10 cellular contexts compared by ENCODE assay signal in the genomic region with DNA sequence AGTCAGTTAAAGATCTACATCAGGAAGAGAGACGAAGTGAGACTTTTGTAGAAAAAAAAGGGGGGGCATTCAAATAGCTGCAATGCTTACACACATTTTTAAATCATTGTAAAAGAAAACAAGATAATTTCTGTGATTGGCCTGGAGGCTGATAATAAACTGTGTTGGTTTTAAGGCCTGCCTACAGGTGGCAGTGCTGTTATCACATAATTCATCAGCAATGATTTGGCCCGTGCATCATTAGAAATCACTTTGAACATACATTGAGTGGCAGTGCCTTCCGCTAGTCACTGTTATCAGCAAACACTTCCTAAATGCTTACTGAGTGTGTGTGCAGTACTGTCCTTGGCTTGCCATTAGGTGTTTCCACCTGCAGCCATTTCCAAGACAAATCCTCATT.
DNase-seq lines count a peak whose midpoint lies in the region; TF ChIP-seq lines count a peak whose summit lies in the region.
"Had no signal": no experiment of that assay in that cellular context is flagged by ENCODE, and none has a peak within 500 bp of the region (broad histone marks: within the 10 kb centered on the region; RNA-seq: fewer than 3 reads in every experiment).

No MANE protein-coding gene starts in this region.

- H3K27me3 ChIP-seq in uterus: no peaks in the 10 kb centered on the region

- H3K4me1 ChIP-seq in uterus: no peaks in the 10 kb centered on the region

- intact Hi-C loops in uterus (cut with DNase I; ENCODE audit: low total_unique reads): no loop called here

- H3K36me3 ChIP-seq in uterus: no peaks in the 10 kb centered on the region

- TF ChIP-seq CTCF in epithelial cell of esophagus (IDR thresholded peaks at IDR 0.05; ENCODE audit: insufficient read depth, low read depth, low read length, missing control alignments) (peak; percentile 66), uterus (IDR thresholded peaks at IDR 0.05) (no peak)

- TF ChIP-seq POLR2A in uterus (IDR thresholded peaks at IDR 0.05): no peak

- peak; percentile 29 for DNase-seq in NCI-H345 (lab: John Stamatoyannopoulos, UW)
- DNase-seq in NCI-H345 treated with DMSO at 0.1 percent for 48 hours (lab: John Stamatoyannopoulos, UW; ENCODE audit: unreplicated experiment): no peak
- peak; percentile 82 for DNase-seq in NCI-H748 (lab: John Stamatoyannopoulos, UW; ENCODE audit: unreplicated experiment)
- peak; percentile 71 for DNase-seq in epithelial cell of esophagus (ENCODE audit: low read depth)
- peak; percentile 13 for DNase-seq in smooth muscle cell of the brain vasculature (ENCODE audit: low read depth, low spot score)
- DNase-seq in activated gamma-delta T cell (lab: John Stamatoyannopoulos, UW): no peak
- DNase-seq in uterus: no peak
- no peak for DNase-seq in 8988T
- DNase-seq: activated CD8-positive, alpha-beta T cell treated with anti-CD3 and anti-CD28 coated beads, Interleukin-2, amount 10 ng/mL, durations not matched to agents 7 days and 5 days; effector CD8-positive, alpha-beta T cell had no signal

- H3K9me3 ChIP-seq in uterus: no peaks in the 10 kb centered on the region

- H3K4me3 ChIP-seq in epithelial cell of esophagus (ENCODE audit: low read length) (no peak overlapping the region), uterus (no peak overlapping the region)

- H3K27ac ChIP-seq in uterus: no peak overlapping the region

Comparison
In these comparisons a context has a peak if more than half of its experiments do, and no peak if none do; other contexts are left out.
1. DNase-seq: peak in NCI-H345 (single experiment), NCI-H748 (single experiment), epithelial cell of esophagus (single experiment) and smooth muscle cell of the brain vasculature (single experiment); none in NCI-H345 treated with DMSO at 0.1 percent for 48 hours (single experiment), activated gamma-delta T cell (single experiment), uterus (0 of 2) and 8988T (single experiment).